ENCODE assay signal across 13 cellular contexts in genomic region chrX:77505227-77505626, GRCh38. TPM values are rescaled to one million over a fixed set of nuclear protein-coding genes. Genes with fewer than 3 reads are reported as not detected.
DNase-seq lines count a peak whose midpoint lies in the region; ATAC-seq and TF ChIP-seq lines count a peak whose summit lies in the region.
"Had no signal": no experiment of that assay in that cellular context is flagged by ENCODE, and none has a peak within 500 bp of the region (broad histone marks: within the 10 kb centered on the region; RNA-seq: fewer than 3 reads in every experiment).

No MANE protein-coding gene starts in this region.

- no peak for TF ChIP-seq CTCF in OCI-LY7 (conservative IDR thresholded peaks at IDR 0.05; ENCODE audit: low read length)
- no peak for TF ChIP-seq CTCF in upper lobe of right lung (IDR thresholded peaks at IDR 0.05)
- TF ChIP-seq CTCF in BE2C (IDR thresholded peaks at IDR 0.05; ENCODE audit: low read depth, low read length) = no peak

- DNase-seq in left ventricle myocardium superior = no peak
- no peak for DNase-seq in cardiac septum (ENCODE audit: low spot score)
- peak; percentile 11 for DNase-seq in OCI-LY7 (ENCODE audit: low spot score)
- peak; percentile 56 for DNase-seq in fibroblast of peridontal ligament (ENCODE audit: extremely low read depth)
- no peak for DNase-seq in upper lobe of right lung
- DNase-seq in BE2C = no peak
- DNase-seq: activated naive CD4-positive, alpha-beta T cell treated with anti-CD3 and anti-CD28 coated beads, Interleukin-2, amount 50 U/mL, for 16 hours; effector memory CD8-positive, alpha-beta T cell; NCI-H1694 treated with DMSO at 0.1 percent for 48 hours; stimulated activated CD4-positive, alpha-beta T cell treated with anti-CD3 and anti-CD28 coated beads, Interleukin-1b, Interleukin-23, amount 100 ng/mL, for 48 hours had no signal

- no peaks in the 10 kb centered on the region for H3K27me3 ChIP-seq in upper lobe of right lung
- H3K27me3 ChIP-seq in BE2C = no peaks in the 10 kb centered on the region

- H3K9me2 ChIP-seq in OCI-LY7 (ENCODE audit: insufficient read depth, low read length) = no peaks in the 10 kb centered on the region

- no peak overlapping the region for H3K4me2 ChIP-seq in OCI-LY7 (ENCODE audit: low read length)

- peaks cover 24% of the 10 kb centered on the region for H3K36me3 ChIP-seq in OCI-LY7 (ENCODE audit: insufficient read depth, low read length)
- peaks cover 18% of the 10 kb centered on the region for H3K36me3 ChIP-seq in upper lobe of right lung
- no peaks in the 10 kb centered on the region; the same call in 1 of the 2 replicates for H3K36me3 ChIP-seq in BE2C

- H3K9me3 ChIP-seq in OCI-LY7 (ENCODE audit: low read length) (no peaks in the 10 kb centered on the region), upper lobe of right lung (no peaks in the 10 kb centered on the region), BE2C (no peaks in the 10 kb centered on the region)

- intact Hi-C loops in left ventricle myocardium superior (cut with micrococcal nuclease) = no loop called here
- intact Hi-C loops in cardiac septum (cut with DNase I) = no loop called here
- intact Hi-C loops in OCI-LY7 (cut with micrococcal nuclease; ENCODE audit: unreplicated experiment) = no loop called here
- intact Hi-C loops in upper lobe of right lung (cut with DNase I) = no loop called here

- no peaks in the 10 kb centered on the region for H3K4me1 Mint-ChIP-seq in stimulated activated memory B cell treated with anti-CD40 and anti-IgM and Interleukin-4, amounts not matched to agents 10 μg/mL and 1 μg/mL and 100 μg/mL, for 72 hours
- H3K4me1 Mint-ChIP-seq: neural crest cell had no signal

- H3K9me3 Mint-ChIP-seq in stimulated activated memory B cell treated with anti-CD40 and anti-IgM and Interleukin-4, amounts not matched to agents 10 μg/mL and 1 μg/mL and 100 μg/mL, for 72 hours = no peaks in the 10 kb centered on the region
- H3K9me3 Mint-ChIP-seq: effector memory CD8-positive, alpha-beta T cell had no signal

- H3K36me3 Mint-ChIP-seq in stimulated activated memory B cell treated with anti-CD40 and anti-IgM and Interleukin-4, amounts not matched to agents 10 μg/mL and 1 μg/mL and 100 μg/mL, for 72 hours = peaks cover 4% of the 10 kb centered on the region

- no peaks in the 10 kb centered on the region for H3K79me2 ChIP-seq in OCI-LY7 (ENCODE audit: insufficient read depth, low read depth, low read length)

- peak; percentile 32 for ATAC-seq in left ventricle myocardium superior
- peak; percentile 50 for ATAC-seq in upper lobe of right lung
- ATAC-seq in HG02852 (IDR thresholded peaks at IDR 0.05; ENCODE audit: unreplicated experiment) = no peak
- ATAC-seq in stimulated activated memory B cell treated with anti-CD40 and anti-IgM and Interleukin-4, amounts not matched to agents 10 μg/mL and 1 μg/mL and 100 μg/mL, for 72 hours = no peak
- ATAC-seq: effector memory CD8-positive, alpha-beta T cell had no signal

- CTCF ChIA-PET in OCI-LY7 (lab: Charles Lee; ENCODE audit: unreplicated experiment) = no interaction called here

- H3K27ac ChIP-seq in OCI-LY7 (ENCODE audit: low read depth, low read length, poor library complexity, severe bottlenecking) (no peak overlapping the region), upper lobe of right lung (no peak overlapping the region)

- no peak overlapping the region for H3K4me3 ChIP-seq in OCI-LY7 (ENCODE audit: low read depth, low read length, poor library complexity, severe bottlenecking)
- no peak overlapping the region for H3K4me3 ChIP-seq in upper lobe of right lung
- H3K4me3 ChIP-seq in BE2C (ENCODE audit: low read depth, low read length) = no peak overlapping the region

- POLR2A ChIA-PET in OCI-LY7 (lab: Charles Lee) = interaction anchor here (0.6 kb wide), 1 partner anchor 57 kb away, joined by 3 read pairs; no protein-coding TSS in a partner anchor

- H3K27ac Mint-ChIP-seq in stimulated activated memory B cell treated with anti-CD40 and anti-IgM and Interleukin-4, amounts not matched to agents 10 μg/mL and 1 μg/mL and 100 μg/mL, for 72 hours = no peak overlapping the region
- H3K27ac Mint-ChIP-seq: effector memory CD8-positive, alpha-beta T cell had no signal

- H4K20me1 ChIP-seq in OCI-LY7 (ENCODE audit: insufficient read depth, low read length) = no peaks in the 10 kb centered on the region

- H3K4me3 Mint-ChIP-seq in stimulated activated memory B cell treated with anti-CD40 and anti-IgM and Interleukin-4, amounts not matched to agents 10 μg/mL and 1 μg/mL and 100 μg/mL, for 72 hours = no peak overlapping the region
- H3K4me3 Mint-ChIP-seq: effector memory CD8-positive, alpha-beta T cell; neural crest cell had no signal

- no peak overlapping the region for H2AFZ ChIP-seq in OCI-LY7 (ENCODE audit: low read length)

- H3K4me1 ChIP-seq in OCI-LY7 (ENCODE audit: insufficient read depth, low read length, poor library complexity, severe bottlenecking) = peaks cover 10% of the 10 kb centered on the region
- H3K4me1 ChIP-seq in upper lobe of right lung = no peaks in the 10 kb centered on the region
- no peaks in the 10 kb centered on the region for H3K4me1 ChIP-seq in BE2C

- no TSS peak for BruUV-seq in OCI-LY7 (replicated peaks; lab: Mats Ljungman, UMichigan)

- no peaks in the 10 kb centered on the region for H3K27me3 Mint-ChIP-seq in stimulated activated memory B cell treated with anti-CD40 and anti-IgM and Interleukin-4, amounts not matched to agents 10 μg/mL and 1 μg/mL and 100 μg/mL, for 72 hours
- H3K27me3 Mint-ChIP-seq: effector memory CD8-positive, alpha-beta T cell had no signal

RNA-seq across cellular contexts. Expression of gene FGF16, which starts 58.0 kb away (rescaled TPM):
- total RNA-seq in left ventricle myocardium superior (not detected), cardiac septum (0.13 TPM), OCI-LY7 (2022) (not detected in 2 replicates), upper lobe of right lung (not detected)
- total RNA-seq in OCI-LY7 (2014; rRNA removed; shearing (Covaris generic)) = not detected in 2 replicates
- not detected for polyA plus RNA-seq in BE2C (2012; ENCODE audit: insufficient read depth, insufficient read length, low read depth)
- total RNA-seq: neural crest cell had no signal

Comparison
In these comparisons a context has a peak if more than half of its experiments do, and no peak if none do; other contexts are left out.
1. ATAC-seq: peak in left ventricle myocardium superior (single experiment) and upper lobe of right lung (single experiment); none in HG02852 (single experiment) and stimulated activated memory B cell treated with anti-CD40 and anti-IgM and Interleukin-4, amounts not matched to agents 10 μg/mL and 1 μg/mL and 100 μg/mL, for 72 hours (single experiment).
2. DNase-seq: peak in OCI-LY7 (single experiment) and fibroblast of peridontal ligament (single experiment); none in left ventricle myocardium superior (single experiment), cardiac septum (single experiment), upper lobe of right lung (single experiment) and BE2C (single experiment).